ENCODE assay signal across 1 cellular context in the genomic region with DNA sequence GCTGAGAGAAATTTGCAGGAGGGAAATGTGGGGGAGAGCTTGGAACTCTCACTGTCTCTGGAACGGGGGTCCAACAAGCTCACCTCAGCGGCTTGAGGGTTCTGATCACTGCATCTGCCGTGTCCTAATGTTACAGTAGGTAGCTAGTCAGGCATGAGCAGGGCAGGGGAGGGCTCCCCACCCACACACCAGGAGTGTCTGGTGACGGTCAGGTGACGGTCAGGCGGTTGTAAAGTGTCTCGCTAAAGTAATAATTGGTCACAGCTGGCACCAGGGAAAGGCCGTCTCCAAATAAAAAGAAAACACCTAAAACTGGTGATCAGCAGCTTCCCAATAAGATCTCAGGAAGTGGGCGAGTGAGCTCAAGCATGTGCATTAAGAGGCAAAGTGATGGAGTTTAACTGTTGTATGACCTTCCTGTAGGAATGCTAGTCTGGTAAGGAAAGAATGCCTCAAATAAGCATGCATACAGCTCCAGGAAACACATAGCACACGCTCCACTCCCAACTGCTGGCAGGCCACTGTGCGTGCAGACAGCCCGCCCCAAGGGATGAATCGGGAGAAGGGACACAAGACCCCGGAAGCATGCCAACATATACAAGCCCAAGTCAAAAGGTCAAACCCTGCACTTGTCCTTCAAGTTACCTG.
TF ChIP-seq lines count a peak whose summit lies in the region.

No MANE protein-coding gene starts in this region.

TF ChIP-seq in K562, 482 proteins besides CTCF, POLR2A, EP300 and RAD21:
- 0 out of 2 replicates have a peak, but pooled peaks have one; percentile 6 for TF ChIP-seq EGR1 (conservative IDR thresholded peaks at IDR 0.05)
- TF ChIP-seq TFAM (CRISPR knock-in tag; conservative IDR thresholded peaks at IDR 0.05), result no peak
- TF ChIP-seq ZSCAN32 (CRISPR knock-in tag; IDR thresholded peaks at IDR 0.05), result no peak
- TF ChIP-seq, protein P1, sequence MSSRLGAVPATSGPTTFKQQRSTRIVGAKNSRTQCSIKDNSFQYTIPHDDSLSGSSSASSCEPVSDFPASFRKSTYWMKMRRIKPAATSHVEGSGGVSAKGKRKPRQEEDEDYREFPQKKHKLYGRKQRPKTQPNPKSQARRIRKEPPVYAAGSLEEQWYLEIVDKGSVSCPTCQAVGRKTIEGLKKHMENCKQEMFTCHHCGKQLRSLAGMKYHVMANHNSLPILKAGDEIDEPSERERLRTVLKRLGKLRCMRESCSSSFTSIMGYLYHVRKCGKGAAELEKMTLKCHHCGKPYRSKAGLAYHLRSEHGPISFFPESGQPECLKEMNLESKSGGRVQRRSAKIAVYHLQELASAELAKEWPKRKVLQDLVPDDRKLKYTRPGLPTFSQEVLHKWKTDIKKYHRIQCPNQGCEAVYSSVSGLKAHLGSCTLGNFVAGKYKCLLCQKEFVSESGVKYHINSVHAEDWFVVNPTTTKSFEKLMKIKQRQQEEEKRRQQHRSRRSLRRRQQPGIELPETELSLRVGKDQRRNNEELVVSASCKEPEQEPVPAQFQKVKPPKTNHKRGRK (tag; IDR thresholded peaks at IDR 0.05), result no peak
- no peak for TF ChIP-seq WHSC1 (IDR thresholded peaks at IDR 0.05; ENCODE audit: low read length)
- TF ChIP-seq, protein P2, sequence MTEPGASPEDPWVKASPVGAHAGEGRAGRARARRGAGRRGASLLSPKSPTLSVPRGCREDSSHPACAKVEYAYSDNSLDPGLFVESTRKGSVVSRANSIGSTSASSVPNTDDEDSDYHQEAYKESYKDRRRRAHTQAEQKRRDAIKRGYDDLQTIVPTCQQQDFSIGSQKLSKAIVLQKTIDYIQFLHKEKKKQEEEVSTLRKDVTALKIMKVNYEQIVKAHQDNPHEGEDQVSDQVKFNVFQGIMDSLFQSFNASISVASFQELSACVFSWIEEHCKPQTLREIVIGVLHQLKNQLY (CRISPR knock-in tag; conservative IDR thresholded peaks at IDR 0.05), result no peak
TF ChIP-seq in K562: peak in this region for 1.
